ENCODE assay signal across 12 cellular contexts in genomic region chr7:124992881-124993562, GRCh38.
DNase-seq lines count a peak whose midpoint lies in the region; ATAC-seq and TF ChIP-seq lines count a peak whose summit lies in the region.
"Had no signal": no experiment of that assay in that cellular context is flagged by ENCODE, and none has a peak within 500 bp of the region (broad histone marks: within the 10 kb centered on the region; RNA-seq: fewer than 3 reads in every experiment).

No MANE protein-coding gene starts in this region.

- peaks cover 17% of the 10 kb centered on the region for H3K4me1 ChIP-seq in ACC112 (ENCODE audit: control insufficient read depth, insufficient read depth, low read length, unreplicated experiment)
- peaks cover 0 to 4% of the 10 kb centered on the region in 2 donors for H3K4me1 ChIP-seq in ascending aorta
- H3K4me1 ChIP-seq: BLaER1 treated with 17β-estradiol and CSF1 and Interleukin-3, amounts not matched to agents 10 nM and 100 nM had no signal

- TF ChIP-seq CTCF in ascending aorta (IDR thresholded peaks at IDR 0.05) = no peak

- no peaks in the 10 kb centered on the region for H3K9me3 ChIP-seq in ascending aorta
- H3K9me3 ChIP-seq: BLaER1 treated with 17β-estradiol and CSF1 and Interleukin-3, amounts not matched to agents 10 nM and 100 nM had no signal

- H3K4me3 ChIP-seq in ACC112 (ENCODE audit: low read depth, low read length) (peak overlapping the region; percentile 68), ascending aorta (peak overlapping the region in 1 of 2 donors; percentile 26)
- H3K4me3 ChIP-seq: BLaER1 treated with 17β-estradiol and CSF1 and Interleukin-3, amounts not matched to agents 10 nM and 100 nM had no signal

- H3K27me3 ChIP-seq in ACC112 (ENCODE audit: insufficient read depth, low read length) (no peaks in the 10 kb centered on the region), ascending aorta (no peaks in the 10 kb centered on the region)
- H3K27me3 ChIP-seq: BLaER1 treated with 17β-estradiol and CSF1 and Interleukin-3, amounts not matched to agents 10 nM and 100 nM had no signal

- DNase-seq in HPDE6-E6E7 (ENCODE audit: extremely low spot score) = peak; percentile 67
- peak in 1 of 2 donors; percentile 67 for DNase-seq in ascending aorta (ENCODE audit: low spot score in 2 of 2)
- peak; percentile 79 for DNase-seq in islet precursor cell
- DNase-seq in dermis blood vessel endothelial cell = no peak
- no peak for DNase-seq in activated T-cell treated with anti-CD3 and anti-CD28 coated beads, Interleukin-2, amount 50 U/mL, for 48 hours
- DNase-seq: activated CD4-positive, alpha-beta T cell treated with anti-CD3 and anti-CD28 coated beads, Interleukin-2, amount 50 U/mL, for 4 hours; left colon had no signal

- peak overlapping the region; percentile 37 for H2AFZ ChIP-seq in ACC112 (ENCODE audit: low read length, unreplicated experiment)

- intact Hi-C loops in ascending aorta (cut with DNase I) = loop anchor here (2.0 kb wide), 1 partner anchor 62 kb away; no protein-coding TSS in a partner anchor

- no peaks in the 10 kb centered on the region for H3K36me3 ChIP-seq in ACC112 (ENCODE audit: insufficient read depth, low read length)
- H3K36me3 ChIP-seq in ascending aorta = no peaks in the 10 kb centered on the region
- H3K36me3 ChIP-seq: BLaER1 treated with 17β-estradiol and CSF1 and Interleukin-3, amounts not matched to agents 10 nM and 100 nM had no signal

- H3K27ac ChIP-seq in ACC112 (ENCODE audit: low read depth, low read length) (peak overlapping the region; percentile 68), ascending aorta (peak overlapping the region; percentile 42 to 55)
- H3K27ac ChIP-seq: BLaER1 treated with 17β-estradiol and CSF1 and Interleukin-3, amounts not matched to agents 10 nM and 100 nM had no signal

- ATAC-seq in HG02870 (IDR thresholded peaks at IDR 0.05; ENCODE audit: unreplicated experiment) (no peak), HG03045 (IDR thresholded peaks at IDR 0.05; ENCODE audit: unreplicated experiment) (no peak)
- ATAC-seq: activated naive CD4-positive, alpha-beta T cell treated with anti-CD3 and anti-CD28 coated beads, Interleukin-2, amount 50 U/mL, for 72 hours; left colon had no signal

- H3K79me2 ChIP-seq in ACC112 (ENCODE audit: control insufficient read depth, insufficient read depth, low read length, unreplicated experiment) = no peaks in the 10 kb centered on the region

Comparison
In these comparisons a context has a peak if more than half of its experiments do, and no peak if none do; other contexts are left out.
1. DNase-seq: peak in HPDE6-E6E7 (single experiment) and islet precursor cell (single experiment); none in dermis blood vessel endothelial cell (single experiment) and activated T-cell treated with anti-CD3 and anti-CD28 coated beads, Interleukin-2, amount 50 U/mL, for 48 hours (0 of 2).